ENCODE assay signal across 26 cellular contexts in genomic region chr9:129054163-129054851, GRCh38. TPM values are rescaled to one million over a fixed set of nuclear protein-coding genes. Genes with fewer than 3 reads are reported as not detected.
DNase-seq lines count a peak whose midpoint lies in the region; ATAC-seq, FAIRE-seq and TF ChIP-seq lines count a peak whose summit lies in the region.
"Had no signal": no experiment of that assay in that cellular context is flagged by ENCODE, and none has a peak within 500 bp of the region (broad histone marks: within the 10 kb centered on the region; RNA-seq: fewer than 3 reads in every experiment).

No MANE protein-coding gene starts in this region.

- H3K4me3 ChIP-seq in choroid plexus epithelial cell (ENCODE audit: low read depth, low read length), result no peak overlapping the region
- H3K4me3 ChIP-seq: BLaER1, MG63, SJSA1 had no signal

- H3K27me3 Mint-ChIP-seq in Calu3 (ENCODE audit: unreplicated experiment), result no peaks in the 10 kb centered on the region
- H3K27me3 Mint-ChIP-seq: CD4-positive, CD25-positive, alpha-beta regulatory T cell had no signal

- no peaks in the 10 kb centered on the region for H3K9me3 Mint-ChIP-seq in Calu3 (ENCODE audit: low read depth, unreplicated experiment)

- no peak for ATAC-seq in HG02981 (IDR thresholded peaks at IDR 0.05; ENCODE audit: unreplicated experiment)
- no peak for ATAC-seq in GM18870 (IDR thresholded peaks at IDR 0.05; ENCODE audit: unreplicated experiment)
- ATAC-seq: PC-3 had no signal

- TSS peak; percentile 26 for BruUV-seq in Calu3 (replicated peaks; lab: Mats Ljungman, UMichigan)

- H3K4me1 Mint-ChIP-seq in Calu3 (ENCODE audit: low read depth, unreplicated experiment), result no peaks in the 10 kb centered on the region

- intact Hi-C loops in Calu3 (cut with micrococcal nuclease; ENCODE audit: unreplicated experiment), result no loop called here

- H3K27ac Mint-ChIP-seq in Calu3 (ENCODE audit: unreplicated experiment), result no peak overlapping the region
- H3K27ac Mint-ChIP-seq: CD4-positive, CD25-positive, alpha-beta regulatory T cell had no signal

- no peak overlapping the region for H3K4me3 Mint-ChIP-seq in Calu3 (ENCODE audit: low read depth, unreplicated experiment)
- H3K4me3 Mint-ChIP-seq: CD4-positive, CD25-positive, alpha-beta regulatory T cell had no signal

- DNase-seq in Calu3 (no peak), M059J (ENCODE audit: low read depth) (peak; percentile 12), choroid plexus epithelial cell (ENCODE audit: low read depth) (peak; percentile 41), iris pigment epithelial cell (ENCODE audit: low read depth) (peak; percentile 25), GM19239 (ENCODE audit: insufficient read length, low spot score) (no peak)
- DNase-seq: CD4-positive, CD25-positive, alpha-beta regulatory T cell; KBM-7; MG63; NCI-H1105 treated with DMSO at 0.1 percent for 48 hours; NCI-H146; NCI-H2029 treated with DMSO at 0.1 percent for 48 hours; NCI-H446 treated with DMSO at 0.1 percent for 48 hours; NCI-H526; NCI-H82; NK-92 treated with Interleukin-12 subunit alpha and Interleukin-12 subunit beta, amount 100 ng/mL, for 24 hours; PC-3; Right ventricle myocardium superior had no signal

- no peak for FAIRE-seq in GM19239 (lab: Jason Lieb, UNC)
- FAIRE-seq: A204.1, G401.6, GM12891, H54, HTR-8/SVneo had no signal

- H3K36me3 Mint-ChIP-seq in Calu3 (ENCODE audit: insufficient read depth, unreplicated experiment), result peaks cover 9% of the 10 kb centered on the region

- TF ChIP-seq CTCF in Calu3 (IDR thresholded peaks at IDR 0.05; ENCODE audit: unreplicated experiment) (no peak), choroid plexus epithelial cell (conservative IDR thresholded peaks at IDR 0.05; ENCODE audit: low read depth, low read length) (no peak)

- CTCF ChIA-PET in Calu3 (lab: Charles Lee), result no interaction called here

RNA-seq across cellular contexts. Expression of gene MIGA2, which starts 17.9 kb away (rescaled TPM):
- 17.8 and 21.2 TPM in 2 replicates for total RNA-seq in Calu3 (2022)
- total RNA-seq in M059J (2014; rRNA removed; shearing (Covaris generic)), result 19.5 and 23.3 TPM in 2 replicates

RNA-seq across cellular contexts. Expression of gene SH3GLB2, which starts 26.2 kb away (rescaled TPM):
- total RNA-seq in Calu3 (2022), result 66.5 and 83.8 TPM in 2 replicates
- total RNA-seq in M059J (2014; rRNA removed; shearing (Covaris generic)), result 18.1 and 28.8 TPM in 2 replicates

RNA-seq across cellular contexts. Expression of gene DOLPP1, which starts 26.6 kb away (rescaled TPM):
- total RNA-seq in Calu3 (2022), result 14.4 and 16.1 TPM in 2 replicates
- 25.7 and 32.4 TPM in 2 replicates for total RNA-seq in M059J (2014; rRNA removed; shearing (Covaris generic))

RNA-seq across cellular contexts. Expression of gene CRAT, which starts 56.3 kb away (rescaled TPM):
- 7.1 and 9.2 TPM in 2 replicates for total RNA-seq in Calu3 (2022)
- total RNA-seq in M059J (2014; rRNA removed; shearing (Covaris generic)), result 39.3 and 46.0 TPM in 2 replicates

RNA-seq across cellular contexts. Expression of gene PTPA, which starts 56.9 kb away (rescaled TPM):
- total RNA-seq in Calu3 (2022), result 76.2 and 83.3 TPM in 2 replicates
- 106 and 152 TPM in 2 replicates for total RNA-seq in M059J (2014; rRNA removed; shearing (Covaris generic))

Comparison
In these comparisons a context has a peak if more than half of its experiments do, and no peak if none do; other contexts are left out.
1. DNase-seq: peak in M059J (single experiment), choroid plexus epithelial cell (single experiment) and iris pigment epithelial cell (single experiment); none in Calu3 (single experiment) and GM19239 (single experiment).